Comparison of ENCODE assay signal across 9 cellular contexts in the genomic region with DNA sequence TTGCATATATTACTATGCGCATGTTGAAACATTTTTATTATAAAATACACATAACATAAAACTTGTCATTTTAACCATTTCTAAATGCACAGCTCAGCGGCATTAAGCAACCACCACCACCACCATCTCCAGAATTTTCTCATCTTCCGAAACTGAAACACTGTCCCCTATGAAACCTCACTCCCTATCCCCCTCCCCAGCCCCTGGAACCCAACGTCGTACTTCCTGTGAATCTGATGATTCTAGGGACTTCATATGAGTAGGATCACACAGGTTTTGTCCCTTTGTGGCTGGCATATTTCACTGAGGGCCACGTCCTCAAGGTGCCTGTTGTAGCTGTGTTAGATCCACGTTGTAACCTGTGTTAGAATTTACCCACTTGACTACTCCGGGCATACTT. TPM values are rescaled to one million over a fixed set of nuclear protein-coding genes. Genes with fewer than 3 reads are reported as not detected.
A peak's percentile ranks its signal among the peaks of the same experiment; 100 is the strongest.
DNase-seq lines count a peak whose midpoint lies in the region; ATAC-seq, FAIRE-seq and TF ChIP-seq lines count a peak whose summit lies in the region.
"Had no signal": no experiment of that assay in that cellular context is flagged by ENCODE, and none has a peak within 500 bp of the region (broad histone marks: within the 10 kb centered on the region; RNA-seq: fewer than 3 reads in every experiment).

No MANE protein-coding gene starts in this region.

- DNase-seq in G401 (ENCODE audit: low spot score) (peak; percentile 23), glomerular visceral epithelial cell (ENCODE audit: extremely low spot score) (no peak), small intestine (no peak)

- H3K27me3 ChIP-seq in OCI-LY3 (ENCODE audit: low read depth, low read length) (no peaks in the 10 kb centered on the region), endocrine pancreas (ENCODE audit: control insufficient read depth, insufficient read depth, low read length) (no peaks in the 10 kb centered on the region), parathyroid adenoma (ENCODE audit: control insufficient read depth, insufficient read depth, low read length) (no peaks in the 10 kb centered on the region), small intestine (ENCODE audit: control insufficient read depth in 2 of 2, insufficient read depth in 2 of 2, low read length in 2 of 2) (no peaks in the 10 kb centered on the region)

- H3K4me3 ChIP-seq in OCI-LY3 (ENCODE audit: low read length) (peak overlapping the region; percentile 100), endocrine pancreas (ENCODE audit: control insufficient read depth, insufficient read depth, low read length) (peak overlapping the region; percentile 49), parathyroid adenoma (ENCODE audit: low read depth, low read length) (peak overlapping the region; percentile 53), small intestine (ENCODE audit: low read depth in 1 of 2, low read length in 2 of 2) (no peak overlapping the region)

- ATAC-seq in HG02981 (IDR thresholded peaks at IDR 0.05; ENCODE audit: unreplicated experiment) (no peak), HG03378 (IDR thresholded peaks at IDR 0.05; ENCODE audit: unreplicated experiment) (no peak)

- H3K36me3 ChIP-seq in OCI-LY3 (replicated peaks; ENCODE audit: low read depth, low read length) = peaks cover under 1% of the 10 kb centered on the region
- no peaks in the 10 kb centered on the region for H3K36me3 ChIP-seq in endocrine pancreas (ENCODE audit: control insufficient read depth, insufficient read depth, low read length)
- H3K36me3 ChIP-seq in parathyroid adenoma (ENCODE audit: control insufficient read depth, insufficient read depth, low read length) = no peaks in the 10 kb centered on the region
- H3K36me3 ChIP-seq in small intestine (ENCODE audit: control insufficient read depth in 2 of 2, insufficient read depth in 2 of 2, low read length in 2 of 2) = no peaks in the 10 kb centered on the region

- H3K27ac ChIP-seq in OCI-LY3 (ENCODE audit: low read length) (no peak overlapping the region), parathyroid adenoma (peak overlapping the region; percentile 16), small intestine (ENCODE audit: low read depth in 1 of 2, low read length in 1 of 2) (no peak overlapping the region)

- H3K9me3 ChIP-seq in OCI-LY3 (ENCODE audit: insufficient read depth, low read length) (no peaks in the 10 kb centered on the region), endocrine pancreas (ENCODE audit: control insufficient read depth, low read length) (no peaks in the 10 kb centered on the region), parathyroid adenoma (ENCODE audit: control insufficient read depth, low read length) (no peaks in the 10 kb centered on the region), small intestine (ENCODE audit: control insufficient read depth, low read depth) (no peaks in the 10 kb centered on the region)

- peaks cover 11% of the 10 kb centered on the region; the same call in 1 of the 2 replicates for H4K20me1 ChIP-seq in OCI-LY3 (ENCODE audit: insufficient read depth, low read length)

- TF ChIP-seq CTCF in OCI-LY3 (IDR thresholded peaks at IDR 0.05; ENCODE audit: low read depth, low read length) = no peak
- TF ChIP-seq CTCF in parathyroid adenoma (IDR thresholded peaks at IDR 0.05) = no peak

- H3K4me2 ChIP-seq in OCI-LY3 (ENCODE audit: low read length) (peak overlapping the region; percentile 91), parathyroid adenoma (ENCODE audit: low read length) (peak overlapping the region; percentile 81)

- peaks cover 37% of the 10 kb centered on the region for H3K79me2 ChIP-seq in OCI-LY3 (ENCODE audit: low read length)
- peaks cover 13% of the 10 kb centered on the region for H3K79me2 ChIP-seq in parathyroid adenoma

- FAIRE-seq in small intestine (lab: Jason Lieb, UNC) = no peak

- WGBS in small intestine, 3 donors = 51 to 62% (median 60%) methylated on average over 8 of the region's 8 CpGs

- peak overlapping the region; percentile 66; the same call in 1 of the 2 replicates for H2AFZ ChIP-seq in OCI-LY3 (ENCODE audit: low read depth, low read length)
- peak overlapping the region; percentile 83 for H2AFZ ChIP-seq in parathyroid adenoma

- H3K9ac ChIP-seq in OCI-LY3 (ENCODE audit: low read length) (peak overlapping the region; percentile 98), endocrine pancreas (ENCODE audit: control insufficient read depth, insufficient read depth, low read length) (peak overlapping the region; percentile 96), parathyroid adenoma (no peak overlapping the region)

- H3K4me1 ChIP-seq in OCI-LY3 (ENCODE audit: low read length) (peaks cover 12% of the 10 kb centered on the region), endocrine pancreas (ENCODE audit: control insufficient read depth, insufficient read depth, low read length) (no peaks in the 10 kb centered on the region), parathyroid adenoma (peaks cover 7% of the 10 kb centered on the region), small intestine (ENCODE audit: control insufficient read depth in 2 of 2, insufficient read depth in 1 of 2, low read depth in 1 of 2, low read length in 1 of 2) (peaks cover 4 to 6% of the 10 kb centered on the region in 2 donors)

- in situ Hi-C loops in G401 (cut with HindIII; ENCODE audit: low sequenced_read_pairs) = no loop called here

RNA-seq across cellular contexts. Expression of a gene that starts 0.7 kb away (rescaled TPM):
- 370 and 376 TPM in 2 replicates for total RNA-seq in G401 (2014; rRNA removed; shearing (Covaris generic))
- polyA plus RNA-seq in small intestine = 100 to 1,000 TPM; 283 to 522 (median 492) TPM

RNA-seq across cellular contexts. Expression of a gene that starts 28.8 kb away (rescaled TPM):
- not detected in 2 replicates for total RNA-seq in G401 (2014; rRNA removed; shearing (Covaris generic))
- polyA plus RNA-seq in small intestine = 100 to 1,000 TPM in 2 of 3 donors, 10 to 100 TPM in 1; 77.2 to 658 (median 496) TPM
- total RNA-seq: NCI-H460 had no signal

RNA-seq across cellular contexts. Expression of a gene that starts 57.7 kb away (rescaled TPM):
- total RNA-seq in G401 (2014; rRNA removed; shearing (Covaris generic)) = 17.2 and 21.8 TPM in 2 replicates
- 10 to 100 TPM; 39.2 to 48.1 (median 46.5) TPM for polyA plus RNA-seq in small intestine

RNA-seq across cellular contexts. Expression of a gene that starts 57.9 kb away (rescaled TPM):
- 3.8 and 4.4 TPM in 2 replicates for total RNA-seq in G401 (2014; rRNA removed; shearing (Covaris generic))
- 1 to 10 TPM; 1.6 to 2.7 (median 1.9) TPM for polyA plus RNA-seq in small intestine

RNA-seq across cellular contexts. Expression of a gene that starts 57.9 kb away (rescaled TPM):
- 12.8 and 13.3 TPM in 2 replicates for total RNA-seq in G401 (2014; rRNA removed; shearing (Covaris generic))
- 10 to 100 TPM; 14.3 to 27.0 (median 16.8) TPM for polyA plus RNA-seq in small intestine

Comparison
In these comparisons a context has a peak if more than half of its experiments do, and no peak if none do; other contexts are left out.
1. H3K4me3 ChIP-seq: peak in OCI-LY3 (single experiment), endocrine pancreas (single experiment) and parathyroid adenoma (single experiment); none in small intestine (0 of 2).